ENCODE assay signal across 15 cellular contexts in the genomic region with DNA sequence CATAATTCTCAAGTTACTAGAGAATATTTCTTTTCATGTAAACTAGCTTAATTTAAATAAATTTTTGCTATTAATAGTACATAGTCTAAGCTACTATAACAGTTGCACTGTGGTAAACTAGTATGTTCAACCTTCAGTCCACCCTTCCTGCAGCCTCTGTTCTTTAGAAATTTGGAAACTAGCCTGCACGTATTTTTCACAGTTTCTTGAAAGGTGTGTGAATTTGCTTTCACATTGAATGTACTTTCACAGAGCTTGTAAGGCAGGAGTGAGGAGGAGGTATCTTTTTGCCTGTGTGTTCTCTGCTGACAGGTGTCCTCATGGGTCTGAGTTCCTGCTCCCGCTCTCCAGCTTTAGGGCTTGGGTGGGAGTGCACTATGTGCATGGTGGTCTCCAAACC.
DNase-seq lines count a peak whose midpoint lies in the region; ATAC-seq and TF ChIP-seq lines count a peak whose summit lies in the region.
"Had no signal": no experiment of that assay in that cellular context is flagged by ENCODE, and none has a peak within 500 bp of the region (broad histone marks: within the 10 kb centered on the region; RNA-seq: fewer than 3 reads in every experiment).

No MANE protein-coding gene starts in this region.

- no peaks in the 10 kb centered on the region for H3K79me2 ChIP-seq in MM.1S (ENCODE audit: low read length)

- no peak for TF ChIP-seq CTCF in MM.1S (IDR thresholded peaks at IDR 0.05; ENCODE audit: low read length)
- no peak for TF ChIP-seq CTCF in BE2C (IDR thresholded peaks at IDR 0.05; ENCODE audit: low read depth, low read length)

- no peak overlapping the region for H2AFZ ChIP-seq in MM.1S (ENCODE audit: low read length)

- no peak overlapping the region for H3K4me3 ChIP-seq in MM.1S (ENCODE audit: low read length)
- no peak overlapping the region for H3K4me3 ChIP-seq in BE2C (ENCODE audit: low read depth, low read length)
- H3K4me3 ChIP-seq: lung had no signal

- H3F3A ChIP-seq in MM.1S (ENCODE audit: insufficient read depth, low read length): peaks cover 24% of the 10 kb centered on the region

- H3K9me2 ChIP-seq in MM.1S (replicated peaks; ENCODE audit: insufficient read depth, low read length): no peaks in the 10 kb centered on the region

- DNase-seq in MM.1S (peak; percentile 61), BE2C (no peak), NCI-H345 treated with DMSO at 0.1 percent for 48 hours (lab: John Stamatoyannopoulos, UW; ENCODE audit: unreplicated experiment) (no peak)
- DNase-seq in activated effector memory CD4-positive, alpha-beta T cell treated with Interleukin-2 at 50 U/mL for 16 hours: no peak
- no peak for DNase-seq in stimulated activated CD4-positive, alpha-beta T cell treated with anti-CD3 and anti-CD28 coated beads, Interleukin-2, amount 100 ng/mL, for 48 hours
- DNase-seq: activated CD4-positive, alpha-beta memory T cell treated with anti-CD3 and anti-CD28 coated beads, Interleukin-2, amount 10 ng/mL, durations not matched to agents 7 days and 5 days; amygdala; glutamatergic neuron; naive thymus-derived CD4-positive, alpha-beta T cell; NCI-H187; NCI-H526 treated with DMSO at 0.1 percent for 48 hours had no signal

- H3K4me2 ChIP-seq in MM.1S (ENCODE audit: low read depth, low read length): peak overlapping the region; percentile 44; the same call in 1 of the 2 replicates

- no peaks in the 10 kb centered on the region for H3K36me3 ChIP-seq in MM.1S (replicated peaks; ENCODE audit: insufficient read depth, low read length)
- no peaks in the 10 kb centered on the region for H3K36me3 ChIP-seq in BE2C

- ATAC-seq in GM18520 (IDR thresholded peaks at IDR 0.05; ENCODE audit: unreplicated experiment): peak; percentile 64
- ATAC-seq in GM21381 (IDR thresholded peaks at IDR 0.05; ENCODE audit: unreplicated experiment): peak; percentile 78
- peak; percentile 68 for ATAC-seq in HG02884 (IDR thresholded peaks at IDR 0.05; ENCODE audit: unreplicated experiment)
- ATAC-seq: naive thymus-derived CD4-positive, alpha-beta T cell had no signal

- peak overlapping the region; percentile 47; the same call in 1 of the 2 replicates for H3K27ac ChIP-seq in MM.1S (ENCODE audit: low read length)

- H3K4me1 ChIP-seq in MM.1S (ENCODE audit: low read length) (peaks cover 36% of the 10 kb centered on the region), BE2C (no peaks in the 10 kb centered on the region)

- H3K9me3 ChIP-seq in MM.1S (replicated peaks; ENCODE audit: insufficient read depth, low read length): no peaks in the 10 kb centered on the region
- no peaks in the 10 kb centered on the region for H3K9me3 ChIP-seq in BE2C

- no peaks in the 10 kb centered on the region for H4K20me1 ChIP-seq in MM.1S (ENCODE audit: insufficient read depth, low read length)

- H3K27me3 ChIP-seq in MM.1S (replicated peaks; ENCODE audit: insufficient read depth, low read length): no peaks in the 10 kb centered on the region
- no peaks in the 10 kb centered on the region for H3K27me3 ChIP-seq in BE2C

- H3K9ac ChIP-seq in MM.1S (ENCODE audit: low read length): no peak overlapping the region; the same call in 1 of the 2 replicates
